ENCODE assay signal across 23 cellular contexts in genomic region chr12:42442888-42443287, GRCh38.
"Had no signal": no experiment of that assay in that cellular context is flagged by ENCODE, and none has a peak within 500 bp of the region (broad histone marks: within the 10 kb centered on the region; RNA-seq: fewer than 3 reads in every experiment).

No MANE protein-coding gene starts in this region.

- ATAC-seq: activated CD8-positive, alpha-beta memory T cell treated with anti-CD3 and anti-CD28 coated beads, Interleukin-2, amount 10 ng/mL, durations not matched to agents 7 days and 5 days; T-helper 17 cell had no signal

- H3K27me3 ChIP-seq: brain microvascular endothelial cell, cardiac muscle cell had no signal

- H3K27me3 Mint-ChIP-seq: activated B cell treated with CpG ODN at 0.5 μM for 24 hours; activated CD4-positive, alpha-beta T cell treated with anti-CD3 and anti-CD28 coated beads, Interleukin-2, amount 10 ng/mL, durations not matched to agents 24 days and 14 days; activated CD8-positive, alpha-beta memory T cell treated with anti-CD3 and anti-CD28 coated beads, Interleukin-2, amount 10 ng/mL, durations not matched to agents 7 days and 5 days; activated naive CD8-positive, alpha-beta T cell treated with anti-CD3 and anti-CD28 coated beads for 36 hours; activated T-cell treated with anti-CD3 and anti-CD28 coated beads, Interleukin-2, amount 50 U/mL, for 24 hours; T-helper 17 cell had no signal

- H3K9me3 Mint-ChIP-seq: activated CD4-positive, alpha-beta T cell treated with anti-CD3 and anti-CD28 coated beads, Interleukin-2, amount 10 ng/mL, durations not matched to agents 24 days and 14 days had no signal

- H3K4me3 ChIP-seq: cardiac muscle cell, PC-9 had no signal

- H3K4me3 Mint-ChIP-seq: activated B cell treated with CpG ODN at 0.5 μM for 24 hours; activated CD4-positive, alpha-beta T cell treated with anti-CD3 and anti-CD28 coated beads, Interleukin-2, amount 10 ng/mL, durations not matched to agents 24 days and 14 days; activated CD8-positive, alpha-beta memory T cell treated with anti-CD3 and anti-CD28 coated beads, Interleukin-2, amount 10 ng/mL, durations not matched to agents 7 days and 5 days; activated naive CD8-positive, alpha-beta T cell treated with anti-CD3 and anti-CD28 coated beads for 36 hours; activated T-cell treated with anti-CD3 and anti-CD28 coated beads, Interleukin-2, amount 50 U/mL, for 24 hours; T-helper 17 cell had no signal

- H3K27ac ChIP-seq: brain microvascular endothelial cell, cardiac muscle cell, PC-9 had no signal

- H3K27ac Mint-ChIP-seq: activated B cell treated with CpG ODN at 0.5 μM for 24 hours; activated CD4-positive, alpha-beta T cell treated with anti-CD3 and anti-CD28 coated beads, Interleukin-2, amount 10 ng/mL, durations not matched to agents 24 days and 14 days; activated CD8-positive, alpha-beta memory T cell treated with anti-CD3 and anti-CD28 coated beads, Interleukin-2, amount 10 ng/mL, durations not matched to agents 7 days and 5 days; activated naive CD8-positive, alpha-beta T cell treated with anti-CD3 and anti-CD28 coated beads for 36 hours; activated T-cell treated with anti-CD3 and anti-CD28 coated beads, Interleukin-2, amount 50 U/mL, for 24 hours; T-helper 17 cell had no signal

- DNase-seq: activated B cell treated with CpG ODN at 0.5 μM for 24 hours; activated CD4-positive, alpha-beta T cell treated with anti-CD3 and anti-CD28 coated beads for 1 hour; activated CD4-positive, alpha-beta T cell treated with anti-CD3 and anti-CD28 coated beads, Interleukin-2, amount 10 ng/mL, durations not matched to agents 24 days and 14 days; activated CD4-positive, alpha-beta T cell treated with anti-CD3 and anti-CD28 coated beads, Interleukin-2, amount 50 U/mL, for 48 hours; activated CD8-positive, alpha-beta memory T cell treated with anti-CD3 and anti-CD28 coated beads, Interleukin-2, amount 10 ng/mL, durations not matched to agents 7 days and 5 days; activated effector memory CD4-positive, alpha-beta T cell treated with anti-CD3 and anti-CD28 coated beads, Interleukin-2, amount 50 U/mL, for 16 hours; activated naive CD4-positive, alpha-beta T cell treated with Interleukin-2 at 50 U/mL for 16 hours; activated naive CD8-positive, alpha-beta T cell treated with anti-CD3 and anti-CD28 coated beads for 36 hours; activated T-cell treated with anti-CD3 and anti-CD28 coated beads, Interleukin-2, amount 50 U/mL, for 24 hours; brain microvascular endothelial cell; Karpas-422; MM.1S; NCI-H1105; NCI-H1436; NCI-H187; NCI-H2081; NCI-H446; NCI-H524; PC-9; SIG-M5; T-helper 17 cell; T-helper 9 cell had no signal

- H3K4me1 Mint-ChIP-seq: activated CD4-positive, alpha-beta T cell treated with anti-CD3 and anti-CD28 coated beads, Interleukin-2, amount 10 ng/mL, durations not matched to agents 24 days and 14 days; activated CD8-positive, alpha-beta memory T cell treated with anti-CD3 and anti-CD28 coated beads, Interleukin-2, amount 10 ng/mL, durations not matched to agents 7 days and 5 days; activated naive CD8-positive, alpha-beta T cell treated with anti-CD3 and anti-CD28 coated beads for 36 hours; T-helper 17 cell had no signal
